In the genomic region with DNA sequence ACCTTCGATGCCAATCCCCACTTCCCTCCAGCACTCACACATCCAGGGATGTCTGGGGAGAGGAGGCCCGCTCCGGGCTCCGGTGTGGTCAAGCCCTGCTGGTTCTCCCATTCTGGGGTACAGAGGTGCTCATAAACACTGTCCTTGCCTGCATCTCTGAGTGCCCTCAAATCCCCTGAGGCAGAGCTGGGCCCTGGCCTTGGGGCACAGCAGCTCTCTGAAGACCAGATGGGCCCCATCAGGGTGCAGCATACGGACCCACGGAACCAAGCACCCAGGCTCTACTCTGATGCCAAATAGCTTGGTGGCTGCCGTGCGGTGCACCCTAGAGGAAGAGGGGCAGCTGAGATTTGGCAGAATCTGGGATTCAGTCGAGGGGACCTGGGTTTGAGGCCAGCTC, we compare ENCODE assay signal across 12 cellular contexts. TPM values are rescaled to one million over a fixed set of nuclear protein-coding genes. Genes with fewer than 3 reads are reported as not detected.
DNase-seq lines count a peak whose midpoint lies in the region; ATAC-seq, FAIRE-seq and TF ChIP-seq lines count a peak whose summit lies in the region.
"Had no signal": no experiment of that assay in that cellular context is flagged by ENCODE, and none has a peak within 500 bp of the region (broad histone marks: within the 10 kb centered on the region; RNA-seq: fewer than 3 reads in every experiment).

No MANE protein-coding gene starts in this region.

- no peak overlapping the region for H3K9ac ChIP-seq in Karpas-422 (ENCODE audit: low read length)

- H3K9me3 ChIP-seq in esophagus squamous epithelium = no peaks in the 10 kb centered on the region
- no peaks in the 10 kb centered on the region for H3K9me3 ChIP-seq in prostate gland
- no peaks in the 10 kb centered on the region for H3K9me3 ChIP-seq in upper lobe of right lung
- H3K9me3 ChIP-seq in Karpas-422 (ENCODE audit: low read length) = no peaks in the 10 kb centered on the region
- H3K9me3 ChIP-seq: SJSA1 had no signal

- H3K4me1 ChIP-seq in esophagus squamous epithelium (peaks cover 17 to 57% (median 41%) of the 10 kb centered on the region in 3 donors), prostate gland (replicated peaks) (peaks cover 21% of the 10 kb centered on the region), upper lobe of right lung (peaks cover 32% of the 10 kb centered on the region), Karpas-422 (ENCODE audit: low read length) (peaks cover 7% of the 10 kb centered on the region)
- H3K4me1 ChIP-seq: SJSA1 had no signal

- DNase-seq in NCI-H82 (lab: John Stamatoyannopoulos, UW) (peak; percentile 39), NCI-H82 treated with DMSO at 0.1 percent for 48 hours (lab: John Stamatoyannopoulos, UW; ENCODE audit: unreplicated experiment) (no peak), esophagus squamous epithelium (lab: John Stamatoyannopoulos, UW) (no peak), prostate gland (ENCODE audit: low spot score) (no peak), upper lobe of right lung (no peak), Karpas-422 (no peak), HK-2 (ENCODE audit: unreplicated experiment) (no peak), urothelium cell line (ENCODE audit: low spot score) (no peak)
- DNase-seq: cortex of kidney had no signal

- WGBS in esophagus squamous epithelium, 2 donors = 72 to 89% methylated on average over 1 to 4 of the region's 9 CpGs
- 60% methylated on average over 9 of the region's 9 CpGs for WGBS in prostate gland

- H3K36me3 ChIP-seq in esophagus squamous epithelium (peaks cover 0 to 12% (median 0%) of the 10 kb centered on the region in 3 donors), prostate gland (no peaks in the 10 kb centered on the region), upper lobe of right lung (peaks cover 7% of the 10 kb centered on the region), Karpas-422 (ENCODE audit: insufficient read depth, low read length) (no peaks in the 10 kb centered on the region)
- H3K36me3 ChIP-seq: SJSA1 had no signal

- intact Hi-C loops in esophagus squamous epithelium (cut with DNase I) = loop anchor here (5.0 to 10.0 kb wide), 2 partner anchors 228 to 266 kb away; no protein-coding TSS in a partner anchor
- intact Hi-C loops in prostate gland (cut with DNase I) = loop anchor here (2.0 kb wide), 1 partner anchor 202 kb away; a partner anchor contains a TSS
- intact Hi-C loops in upper lobe of right lung (cut with DNase I) = loop anchor here (5.0 to 10.0 kb wide), 2 partner anchors 223 to 366 kb away; no protein-coding TSS in a partner anchor

- FAIRE-seq in urothelium cell line (lab: Jason Lieb, UNC) = no peak
- FAIRE-seq: A204.1 had no signal

- H3K4me2 ChIP-seq in Karpas-422 (ENCODE audit: low read depth, low read length, poor library complexity, severe bottlenecking) = no peak overlapping the region

- TF ChIP-seq POLR2A in esophagus squamous epithelium (IDR thresholded peaks at IDR 0.05) = no peak
- no peak for TF ChIP-seq POLR2A in prostate gland (IDR thresholded peaks at IDR 0.05)

- no peaks in the 10 kb centered on the region for H3K79me2 ChIP-seq in Karpas-422 (ENCODE audit: low read length)

- H3K4me3 ChIP-seq in esophagus squamous epithelium = peak overlapping the region in 2 of 4 donors; percentile 6 to 38
- H3K4me3 ChIP-seq in prostate gland = no peak overlapping the region
- no peak overlapping the region for H3K4me3 ChIP-seq in upper lobe of right lung
- H3K4me3 ChIP-seq in Karpas-422 (ENCODE audit: low read length) = no peak overlapping the region
- H3K4me3 ChIP-seq: SJSA1 had no signal

- H4K20me1 ChIP-seq in Karpas-422 (ENCODE audit: insufficient read depth, low read depth, low read length) = no peaks in the 10 kb centered on the region

- H3K27me3 ChIP-seq in esophagus squamous epithelium (peaks cover 0 to 3% (median 0%) of the 10 kb centered on the region in 4 donors), prostate gland (replicated peaks; ENCODE audit: insufficient read depth) (no peaks in the 10 kb centered on the region), upper lobe of right lung (no peaks in the 10 kb centered on the region), Karpas-422 (ENCODE audit: low read length) (no peaks in the 10 kb centered on the region)

- no peaks in the 10 kb centered on the region for H3K9me2 ChIP-seq in Karpas-422 (replicated peaks; ENCODE audit: insufficient read depth, low read length)

- TF ChIP-seq CTCF in esophagus squamous epithelium (IDR thresholded peaks at IDR 0.05) = no peak
- no peak for TF ChIP-seq CTCF in prostate gland (IDR thresholded peaks at IDR 0.05)
- no peak for TF ChIP-seq CTCF in upper lobe of right lung (IDR thresholded peaks at IDR 0.05)

- peak; percentile 4 for ATAC-seq in upper lobe of right lung

- H3K27ac ChIP-seq in esophagus squamous epithelium (peak overlapping the region in 3 of 4 donors; percentile 71 to 88 (median 74)), prostate gland (peak overlapping the region; percentile 81 to 86), upper lobe of right lung (no peak overlapping the region), Karpas-422 (ENCODE audit: low read length) (no peak overlapping the region)
- H3K27ac ChIP-seq: SJSA1 had no signal

- no peak overlapping the region for H2AFZ ChIP-seq in Karpas-422 (ENCODE audit: low read length)

RNA-seq across cellular contexts. Expression of a gene that starts 35.7 kb away (rescaled TPM):
- 100 to 1,000 TPM in 1 of 4 donors, 10 to 100 TPM in 2, 1 to 10 TPM in 1; 4.1 to 142 (median 56.8) TPM for total RNA-seq in esophagus squamous epithelium
- total RNA-seq in prostate gland = 10 to 100 TPM; 59.3 to 63.2 TPM
- total RNA-seq in upper lobe of right lung = 349 TPM
- not detected in 2 replicates for total RNA-seq in Karpas-422 (2014; rRNA removed; shearing (Covaris generic); ENCODE audit: low replicate concordance)
- total RNA-seq: naive thymus-derived CD4-positive, alpha-beta T cell had no signal

Comparison
In these comparisons a context has a peak if more than half of its experiments do, and no peak if none do; other contexts are left out.
1. H3K27ac ChIP-seq: peak in esophagus squamous epithelium (3 of 4) and prostate gland (2 of 2); none in upper lobe of right lung (single experiment) and Karpas-422 (single experiment).